8 cellular contexts compared by ENCODE assay signal in genomic region chr2:85539361-85540130, GRCh38. TPM values are rescaled to one million over a fixed set of nuclear protein-coding genes. Genes with fewer than 3 reads are reported as not detected.
DNase-seq lines count a peak whose midpoint lies in the region; ATAC-seq and TF ChIP-seq lines count a peak whose summit lies in the region.

No MANE protein-coding gene starts in this region.

- POLR2A ChIA-PET in BJ (lab: Charles Lee) = interaction anchor here (0.5 to 2.0 kb wide), 9 partner anchors 9 to 195 kb away, joined by 3 to 13 read pairs (median 5); no protein-coding TSS in a partner anchor

- peak overlapping the region; percentile 98 for H3K4me3 ChIP-seq in BJ (ENCODE audit: low read depth, low read length)
- H3K4me3 ChIP-seq in SJCRH30 = peak overlapping the region; percentile 97
- H3K4me3 ChIP-seq in ovary = peak overlapping the region; percentile 68
- peak overlapping the region; percentile 52 to 94 (median 89) for H3K4me3 ChIP-seq in thyroid gland (replicated peaks in 1 of 3)

- peak overlapping the region; percentile 98 for H3K27ac ChIP-seq in SJCRH30
- H3K27ac ChIP-seq in ovary = peak overlapping the region; percentile 97 to 98
- peak overlapping the region; percentile 97 to 100 (median 98) for H3K27ac ChIP-seq in thyroid gland

- intact Hi-C loops in head of caudate nucleus (cut with DNase I) = loop anchor here (5.0 kb wide), 1 partner anchor 112 kb away; no protein-coding TSS in a partner anchor
- intact Hi-C loops in ovary (cut with DNase I) = loop anchor here in 2 of 4 donors (2.0 to 5.0 kb wide), 2 partner anchors 102 to 119 kb away; no protein-coding TSS in a partner anchor
- intact Hi-C loops in thyroid gland (cut with DNase I) = loop anchor here (10.0 kb wide), 1 partner anchor 215 kb away; the partner anchor contains the start of gene TGOLN2

- DNase-seq in BJ (ENCODE audit: low read depth) (no peak), SJCRH30 (peak; percentile 67 to 69), head of caudate nucleus (peak; percentile 43 to 88 (median 78)), ovary (peak; percentile 75 to 85 (median 81)), thyroid gland (peak; percentile 60 to 63)
- DNase-seq in activated naive CD4-positive, alpha-beta T cell treated with anti-CD3 and anti-CD28 coated beads, Interleukin-2, amount 50 U/mL, for 16 hours = peak; percentile 84

- TF ChIP-seq CTCF in BJ (IDR thresholded peaks at IDR 0.05; ENCODE audit: insufficient read depth, low read depth, low read length) = no peak
- TF ChIP-seq CTCF in ovary (IDR thresholded peaks at IDR 0.05) = no peak
- no peak for TF ChIP-seq CTCF in thyroid gland (IDR thresholded peaks at IDR 0.05)

- ATAC-seq in GM19035 (IDR thresholded peaks at IDR 0.05; ENCODE audit: unreplicated experiment) (peak; percentile 33), HG03378 (IDR thresholded peaks at IDR 0.05; ENCODE audit: unreplicated experiment) (peak; percentile 26)

- 0 to 1% (median 0%) methylated on average over 56 to 67 of the region's 67 CpGs for WGBS in ovary, 3 donors
- 0% methylated on average over 27 to 48 of the region's 67 CpGs for WGBS in thyroid gland, 2 donors

- no peak for TF ChIP-seq EP300 in ovary (IDR thresholded peaks at IDR 0.05)

- H3K9me3 ChIP-seq in SJCRH30 (replicated peaks) (no peaks in the 10 kb centered on the region), ovary (no peaks in the 10 kb centered on the region), thyroid gland (no peaks in the 10 kb centered on the region)

- CTCF ChIA-PET in BJ (lab: Yijun Ruan, JAX) = interaction anchor here (0.7 to 19.5 kb wide), 8 partner anchors 12 to 273 kb away, joined by 3 to 460 read pairs (median 4); partner anchors contain the start of gene SH2D6

- no peaks in the 10 kb centered on the region for H3K27me3 ChIP-seq in BJ (ENCODE audit: control insufficient read depth, insufficient read depth, low read length)
- H3K27me3 ChIP-seq in SJCRH30 = no peaks in the 10 kb centered on the region
- H3K27me3 ChIP-seq in ovary = no peaks in the 10 kb centered on the region
- H3K27me3 ChIP-seq in thyroid gland = no peaks in the 10 kb centered on the region

- TF ChIP-seq POLR2A in ovary (IDR thresholded peaks at IDR 0.05) (no peak), thyroid gland (IDR thresholded peaks at IDR 0.05) (no peak)

- peaks cover 21% of the 10 kb centered on the region for H3K4me1 ChIP-seq in SJCRH30
- peaks cover 4% of the 10 kb centered on the region for H3K4me1 ChIP-seq in ovary (ENCODE audit: insufficient read depth)
- H3K4me1 ChIP-seq in thyroid gland = peaks cover 31 to 38% of the 10 kb centered on the region in 2 donors

- H3K36me3 ChIP-seq in BJ (ENCODE audit: control insufficient read depth, insufficient read depth, low read length) = peaks cover 10% of the 10 kb centered on the region
- peaks cover 51% of the 10 kb centered on the region for H3K36me3 ChIP-seq in SJCRH30
- no peaks in the 10 kb centered on the region for H3K36me3 ChIP-seq in ovary
- H3K36me3 ChIP-seq in thyroid gland = peaks cover 36 to 43% of the 10 kb centered on the region in 2 donors

RNA-seq across cellular contexts. Expression of gene MAT2A, which starts 0.6 kb away (rescaled TPM):
- polyA plus RNA-seq in BJ (2011; rRNA removed) = 261 and 302 TPM in 2 replicates
- 83.2 and 91.5 TPM in 2 replicates for polyA minus RNA-seq in BJ (2011; rRNA and poly(A)+ RNA removed)
- 218 and 291 TPM in 2 replicates for total RNA-seq in SJCRH30 (2014; rRNA removed; shearing (Covaris generic))
- total RNA-seq in ovary = 100 to 1,000 TPM; 128 to 766 (median 228) TPM
- 100 to 1,000 TPM in 1 of 2 donors, 10 to 100 TPM in 1; 70.8 to 224 TPM for polyA plus RNA-seq in ovary
- 100 to 1,000 TPM; 303 to 511 (median 354) TPM for total RNA-seq in thyroid gland

RNA-seq across cellular contexts. Expression of gene GGCX, which starts 21.7 kb away (rescaled TPM):
- polyA plus RNA-seq in BJ (2011; rRNA removed) (44.4 and 45.9 TPM in 2 replicates), ovary (10 to 100 TPM; 14.2 to 33.3 TPM)
- polyA minus RNA-seq in BJ (2011; rRNA and poly(A)+ RNA removed) = 49.4 and 63.1 TPM in 2 replicates
- total RNA-seq in SJCRH30 (2014; rRNA removed; shearing (Covaris generic)) = 37.0 and 38.9 TPM in 2 replicates
- total RNA-seq in ovary (10 to 100 TPM; 23.8 to 35.5 (median 33.9) TPM), thyroid gland (10 to 100 TPM; 39.5 to 81.9 (median 51.6) TPM)

RNA-seq across cellular contexts. Expression of gene VAMP8, which starts 37.8 kb away (rescaled TPM):
- polyA plus RNA-seq in BJ (2011; rRNA removed) (0.70 and 2.0 TPM in 2 replicates), ovary (10 to 100 TPM; 25.5 to 54.3 TPM)
- 0.28 TPM in 1 of 2 replicates, not detected in the other for polyA minus RNA-seq in BJ (2011; rRNA and poly(A)+ RNA removed)
- 51.3 and 54.7 TPM in 2 replicates for total RNA-seq in SJCRH30 (2014; rRNA removed; shearing (Covaris generic))
- total RNA-seq in ovary (10 to 100 TPM in 5 of 7 donors, 1 to 10 TPM in 2; 5.9 to 58.4 (median 14.0) TPM), thyroid gland (100 to 1,000 TPM in 3 of 4 donors, 10 to 100 TPM in 1; 89.6 to 171 (median 121) TPM)

RNA-seq across cellular contexts. Expression of gene VAMP5, which starts 44.7 kb away (rescaled TPM):
- polyA plus RNA-seq in BJ (2011; rRNA removed) (143 and 161 TPM in 2 replicates), ovary (10 to 100 TPM; 35.7 to 99.5 TPM)
- 64.6 and 107 TPM in 2 replicates for polyA minus RNA-seq in BJ (2011; rRNA and poly(A)+ RNA removed)
- not detected in 2 replicates for total RNA-seq in SJCRH30 (2014; rRNA removed; shearing (Covaris generic))
- total RNA-seq in ovary (10 to 100 TPM; 25.6 to 59.1 (median 48.5) TPM), thyroid gland (10 to 100 TPM; 13.6 to 41.3 (median 20.7) TPM)

RNA-seq across cellular contexts. Expression of gene RNF181, which starts 56.0 kb away (rescaled TPM):
- polyA plus RNA-seq in BJ (2011; rRNA removed) = 376 and 394 TPM in 2 replicates
- polyA minus RNA-seq in BJ (2011; rRNA and poly(A)+ RNA removed) = 67.9 and 142 TPM in 2 replicates
- total RNA-seq in SJCRH30 (2014; rRNA removed; shearing (Covaris generic)) = 91.1 and 111 TPM in 2 replicates
- 100 to 1,000 TPM in 1 of 7 donors, 10 to 100 TPM in 6; 61.1 to 108 (median 93.3) TPM for total RNA-seq in ovary
- polyA plus RNA-seq in ovary = 100 to 1,000 TPM; 123 to 148 TPM
- total RNA-seq in thyroid gland = 100 to 1,000 TPM in 3 of 4 donors, 10 to 100 TPM in 1; 86.9 to 202 (median 168) TPM
